In the genomic region with DNA sequence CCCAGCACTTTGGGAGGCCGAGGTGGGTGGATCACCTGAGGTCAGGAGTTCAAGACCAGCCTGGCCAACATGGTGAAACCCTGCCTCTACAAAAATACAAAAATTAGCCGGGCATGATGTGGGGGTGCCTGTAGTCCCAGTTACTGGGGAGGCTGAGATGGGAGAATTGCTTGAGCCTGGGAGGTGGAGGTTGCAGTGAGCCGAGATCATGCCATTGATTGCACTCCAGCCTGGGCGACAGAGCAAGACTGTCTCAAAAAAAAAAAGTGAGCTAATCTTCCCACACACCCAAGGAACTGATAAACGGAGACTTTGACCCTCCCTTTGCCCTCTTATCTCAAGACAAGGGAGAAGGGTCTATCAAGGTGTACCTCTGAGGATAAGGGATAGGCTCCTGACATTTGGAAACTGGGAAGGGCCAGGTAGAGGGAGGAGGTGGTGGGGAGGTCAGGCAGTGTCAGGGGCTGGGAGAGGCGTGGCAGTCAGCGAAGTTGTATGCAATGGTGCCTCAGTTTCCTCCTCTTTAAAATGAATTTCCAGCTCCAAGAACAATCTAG, we compare ENCODE assay signal across 2 cellular contexts. TPM values are rescaled to one million over a fixed set of nuclear protein-coding genes. Genes with fewer than 3 reads are reported as not detected.
"Had no signal": no experiment of that assay in that cellular context is flagged by ENCODE, and none has a peak within 500 bp of the region (broad histone marks: within the 10 kb centered on the region; RNA-seq: fewer than 3 reads in every experiment).

No MANE protein-coding gene starts in this region.

RNA-seq across cellular contexts. Expression of a gene that starts 46.5 kb away (rescaled TPM):
- total RNA-seq: chondrocyte, endodermal cell had no signal
